Comparison of ENCODE assay signal across 24 cellular contexts in genomic region chr19:4505570-4506448, GRCh38. TPM values are rescaled to one million over a fixed set of nuclear protein-coding genes. Genes with fewer than 3 reads are reported as not detected.
DNase-seq lines count a peak whose midpoint lies in the region; ATAC-seq and TF ChIP-seq lines count a peak whose summit lies in the region.
"Had no signal": no experiment of that assay in that cellular context is flagged by ENCODE, and none has a peak within 500 bp of the region (broad histone marks: within the 10 kb centered on the region; RNA-seq: fewer than 3 reads in every experiment).

No MANE protein-coding gene starts in this region.

- H3K9me3 Mint-ChIP-seq in activated CD4-positive, alpha-beta T cell treated with anti-CD3 and anti-CD28 coated beads, Interleukin-2, amount 10 ng/mL, durations not matched to agents 24 days and 14 days, result no peaks in the 10 kb centered on the region
- H3K9me3 Mint-ChIP-seq in brain, result no peaks in the 10 kb centered on the region
- no peaks in the 10 kb centered on the region for H3K9me3 Mint-ChIP-seq in activated T-cell treated with anti-CD3 and anti-CD28 coated beads, Interleukin-2, amount 50 U/mL, for 24 hours
- H3K9me3 Mint-ChIP-seq: nephron had no signal

- H3K4me1 Mint-ChIP-seq in activated CD4-positive, alpha-beta T cell treated with anti-CD3 and anti-CD28 coated beads, Interleukin-2, amount 10 ng/mL, durations not matched to agents 24 days and 14 days, result peaks cover 8% of the 10 kb centered on the region
- no peaks in the 10 kb centered on the region for H3K4me1 Mint-ChIP-seq in brain
- H3K4me1 Mint-ChIP-seq in activated T-cell treated with anti-CD3 and anti-CD28 coated beads, Interleukin-2, amount 50 U/mL, for 24 hours (ENCODE audit: low read depth), result peaks cover 8% of the 10 kb centered on the region
- H3K4me1 Mint-ChIP-seq: nephron had no signal

- intact Hi-C loops in activated CD4-positive, alpha-beta T cell treated with anti-CD3 and anti-CD28 coated beads, Interleukin-2, amount 10 ng/mL, durations not matched to agents 24 days and 14 days (cut with micrococcal nuclease), result no loop called here
- intact Hi-C loops in gastrocnemius medialis (cut with DNase I; ENCODE audit: low total_unique reads), result no loop called here

- no peaks in the 10 kb centered on the region for H3K27me3 ChIP-seq in gastrocnemius medialis
- H3K27me3 ChIP-seq: left lung had no signal

- no peaks in the 10 kb centered on the region for H3K27me3 Mint-ChIP-seq in activated CD4-positive, alpha-beta T cell treated with anti-CD3 and anti-CD28 coated beads, Interleukin-2, amount 10 ng/mL, durations not matched to agents 24 days and 14 days
- no peaks in the 10 kb centered on the region for H3K27me3 Mint-ChIP-seq in brain
- no peaks in the 10 kb centered on the region for H3K27me3 Mint-ChIP-seq in activated T-cell treated with anti-CD3 and anti-CD28 coated beads, Interleukin-2, amount 50 U/mL, for 24 hours
- H3K27me3 Mint-ChIP-seq: progenitor cell of endocrine pancreas had no signal

- H3K4me1 ChIP-seq in HEK293 (ENCODE audit: control insufficient read depth, insufficient read depth, low read length) (no peaks in the 10 kb centered on the region), gastrocnemius medialis (peaks cover 34 to 42% of the 10 kb centered on the region in 2 donors)
- H3K4me1 ChIP-seq: left lung had no signal

- no peak for DNase-seq in activated CD4-positive, alpha-beta T cell treated with anti-CD3 and anti-CD28 coated beads, Interleukin-2, amount 10 ng/mL, durations not matched to agents 24 days and 14 days
- DNase-seq in activated CD4-positive, alpha-beta T cell treated with anti-CD3 and anti-CD28 coated beads for 4 hours, result no peak
- no peak for DNase-seq in gastrocnemius medialis
- no peak for DNase-seq in T-helper 9 cell
- DNase-seq in activated T-cell treated with anti-CD3 and anti-CD28 coated beads, Interleukin-2, amount 50 U/mL, for 24 hours, result no peak
- DNase-seq: activated CD4-positive, CD25-positive, alpha-beta regulatory T cell treated with anti-CD3 and anti-CD28 coated beads, Interleukin-2, amount 50 U/mL, for 72 hours; activated naive CD4-positive, alpha-beta T cell treated with Interleukin-2 at 50 U/mL for 16 hours; C1 segment of cervical spinal cord; head of caudate nucleus; left lung; midbrain; MM.1S; NCI-H1436; NCI-H510A; NK-92 treated with Interleukin-12 subunit alpha and Interleukin-12 subunit beta, amount 100 ng/mL, for 24 hours; small intestine; stimulated activated CD4-positive, alpha-beta T cell treated with anti-CD3 and anti-CD28 coated beads, Interleukin-4, amount 100 ng/mL, for 1 hour; T1000 had no signal

- H3K36me3 ChIP-seq in HEK293 (ENCODE audit: control insufficient read depth in 2 of 2, insufficient read depth in 1 of 2, low read length in 2 of 2) (peaks cover 0 to 58% of the 10 kb centered on the region in 2 experiments; a peak in 2 of 3 replicates), gastrocnemius medialis (peaks cover 0 to 61% of the 10 kb centered on the region in 2 donors)

- CTCF ChIA-PET in HEK293 (lab: Yijun Ruan, JAX), result interaction anchor here (0.6 kb wide), 2 partner anchors 10 to 380 kb away, joined by 3 to 4 read pairs; no protein-coding TSS in a partner anchor

- H3K36me3 Mint-ChIP-seq in activated CD4-positive, alpha-beta T cell treated with anti-CD3 and anti-CD28 coated beads, Interleukin-2, amount 10 ng/mL, durations not matched to agents 24 days and 14 days (ENCODE audit: low read depth), result peaks cover 9% of the 10 kb centered on the region
- H3K36me3 Mint-ChIP-seq in brain, result peaks cover 22% of the 10 kb centered on the region
- peaks cover 24% of the 10 kb centered on the region for H3K36me3 Mint-ChIP-seq in activated T-cell treated with anti-CD3 and anti-CD28 coated beads, Interleukin-2, amount 50 U/mL, for 24 hours (ENCODE audit: low read depth)

- H3K9me3 ChIP-seq in HEK293 (ENCODE audit: control insufficient read depth, insufficient read depth, low read depth, low read length) (no peaks in the 10 kb centered on the region), gastrocnemius medialis (no peaks in the 10 kb centered on the region)
- H3K9me3 ChIP-seq: left lung had no signal

- TF ChIP-seq CTCF in HEK293 (tag by site-specific recombination; IDR thresholded peaks at IDR 0.05), result no peak
- no peak for TF ChIP-seq CTCF in brain (conservative IDR thresholded peaks at IDR 0.05)
- TF ChIP-seq CTCF in gastrocnemius medialis (IDR thresholded peaks at IDR 0.05 in 4 of 5, conservative IDR thresholded peaks at IDR 0.05 in 1 of 5), result no peak

- H3K27ac Mint-ChIP-seq in activated CD4-positive, alpha-beta T cell treated with anti-CD3 and anti-CD28 coated beads, Interleukin-2, amount 10 ng/mL, durations not matched to agents 24 days and 14 days, result peak overlapping the region; percentile 43
- peak overlapping the region in 3 of 5 experiments; percentile 9 to 32 (median 22) for H3K27ac Mint-ChIP-seq in brain
- no peak overlapping the region for H3K27ac Mint-ChIP-seq in activated T-cell treated with anti-CD3 and anti-CD28 coated beads, Interleukin-2, amount 50 U/mL, for 24 hours
- H3K27ac Mint-ChIP-seq: nephron, progenitor cell of endocrine pancreas had no signal

- no peak for TF ChIP-seq POLR2A in gastrocnemius medialis (IDR thresholded peaks at IDR 0.05)

- H3K4me3 ChIP-seq in HEK293 (ENCODE audit: low read depth, low read length) (no peak overlapping the region), gastrocnemius medialis (no peak overlapping the region)
- H3K4me3 ChIP-seq: left lung, SK-N-MC had no signal

- no peak overlapping the region for H3K4me3 Mint-ChIP-seq in activated CD4-positive, alpha-beta T cell treated with anti-CD3 and anti-CD28 coated beads, Interleukin-2, amount 10 ng/mL, durations not matched to agents 24 days and 14 days
- no peak overlapping the region for H3K4me3 Mint-ChIP-seq in brain
- H3K4me3 Mint-ChIP-seq in activated T-cell treated with anti-CD3 and anti-CD28 coated beads, Interleukin-2, amount 50 U/mL, for 24 hours, result no peak overlapping the region
- H3K4me3 Mint-ChIP-seq: nephron had no signal

- POLR2A ChIA-PET in HEK293 (lab: Yijun Ruan, JAX), result no interaction called here

- H3K27ac ChIP-seq in HEK293 (ENCODE audit: extremely low read depth, low read depth, low read length), result no peak overlapping the region
- H3K27ac ChIP-seq in gastrocnemius medialis, result peak overlapping the region; percentile 51 to 99 (median 72)
- H3K27ac ChIP-seq: left lung, SK-N-MC had no signal

- no peak for ATAC-seq in gastrocnemius medialis
- no peak for ATAC-seq in HG03280 (IDR thresholded peaks at IDR 0.05; ENCODE audit: unreplicated experiment)
- ATAC-seq: left lung had no signal

- in situ Hi-C loops in gastrocnemius medialis (cut with MboI; ENCODE audit: low sequenced_read_pairs in 4 of 4), result no loop called here

TF ChIP-seq in HEK293, 187 proteins besides CTCF, POLR2A, EP300 and RAD21 (continues in another document):
- TF ChIP-seq REST (tag by site-specific recombination; IDR thresholded peaks at IDR 0.05), result no peak
- peak; percentile 25; the same call in 1 of the 2 replicates for TF ChIP-seq KLF8 (tag by site-specific recombination; IDR thresholded peaks at IDR 0.05)

RNA-seq across cellular contexts. Expression of gene PLIN4, which starts 12.5 kb away (rescaled TPM):
- total RNA-seq in activated CD4-positive, alpha-beta T cell treated with anti-CD3 and anti-CD28 coated beads, Interleukin-2, amount 10 ng/mL, durations not matched to agents 24 days and 14 days, result not detected in 2 replicates
- 2.3 TPM for polyA plus RNA-seq in brain (ENCODE audit: insufficient read depth, low read depth, low replicate concordance)
- 100 to 1,000 TPM in 3 of 4 donors, 10 to 100 TPM in 1; 79.6 to 282 (median 152) TPM for total RNA-seq in gastrocnemius medialis

RNA-seq across cellular contexts. Expression of gene PLIN5, which starts 29.2 kb away (rescaled TPM):
- not detected in 2 replicates for total RNA-seq in activated CD4-positive, alpha-beta T cell treated with anti-CD3 and anti-CD28 coated beads, Interleukin-2, amount 10 ng/mL, durations not matched to agents 24 days and 14 days
- polyA plus RNA-seq in brain (ENCODE audit: insufficient read depth, low read depth, low replicate concordance), result 1.5 TPM
- total RNA-seq in gastrocnemius medialis, result 100 to 1,000 TPM in 1 of 4 donors, 10 to 100 TPM in 3; 23.5 to 127 (median 52.9) TPM

RNA-seq across cellular contexts. Expression of gene HDGFL2, which starts 33.7 kb away (rescaled TPM):
- total RNA-seq in activated CD4-positive, alpha-beta T cell treated with anti-CD3 and anti-CD28 coated beads, Interleukin-2, amount 10 ng/mL, durations not matched to agents 24 days and 14 days, result 66.0 and 72.7 TPM in 2 replicates
- polyA plus RNA-seq in brain (ENCODE audit: insufficient read depth, low read depth, low replicate concordance), result 150 TPM
- 10 to 100 TPM; 46.5 to 83.2 (median 56.1) TPM for total RNA-seq in gastrocnemius medialis

RNA-seq across cellular contexts. Expression of gene LRG1, which starts 34.0 kb away (rescaled TPM):
- 0.24 and 0.40 TPM in 2 replicates for total RNA-seq in activated CD4-positive, alpha-beta T cell treated with anti-CD3 and anti-CD28 coated beads, Interleukin-2, amount 10 ng/mL, durations not matched to agents 24 days and 14 days
- polyA plus RNA-seq in brain (ENCODE audit: insufficient read depth, low read depth, low replicate concordance), result 0.14 TPM
- 1 to 10 TPM in 1 of 4 donors, under 1 TPM in 2, not detected in 1; 0.15 to 2.7 (median 0.98) TPM for total RNA-seq in gastrocnemius medialis

RNA-seq across cellular contexts. Expression of gene UBXN6, which starts 48.2 kb away (rescaled TPM):
- 41.2 and 47.2 TPM in 2 replicates for total RNA-seq in activated CD4-positive, alpha-beta T cell treated with anti-CD3 and anti-CD28 coated beads, Interleukin-2, amount 10 ng/mL, durations not matched to agents 24 days and 14 days
- 266 TPM for polyA plus RNA-seq in brain (ENCODE audit: insufficient read depth, low read depth, low replicate concordance)
- total RNA-seq in gastrocnemius medialis, result 100 to 1,000 TPM in 3 of 4 donors, 10 to 100 TPM in 1; 93.8 to 230 (median 114) TPM

Comparison
In these comparisons a context has a peak if more than half of its experiments do, and no peak if none do; other contexts are left out.
1. RNA of gene PLIN4, which starts 12.5 kb away (total RNA-seq): 79.6 to 282 TPM in gastrocnemius medialis; not detected in activated CD4-positive, alpha-beta T cell treated with anti-CD3 and anti-CD28 coated beads, Interleukin-2, amount 10 ng/mL, durations not matched to agents 24 days and 14 days; every median in the first group is over 10 times any median in the second.
2. RNA of gene PLIN5, which starts 29.2 kb away (total RNA-seq): 23.5 to 127 TPM in gastrocnemius medialis; not detected in activated CD4-positive, alpha-beta T cell treated with anti-CD3 and anti-CD28 coated beads, Interleukin-2, amount 10 ng/mL, durations not matched to agents 24 days and 14 days; every median in the first group is over 10 times any median in the second.